35 cellular contexts compared by ENCODE assay signal in genomic region chr11:73888244-73888643, GRCh38.
"Had no signal": no experiment of that assay in that cellular context is flagged by ENCODE, and none has a peak within 500 bp of the region (broad histone marks: within the 10 kb centered on the region; RNA-seq: fewer than 3 reads in every experiment).

No MANE protein-coding gene starts in this region.

- H3K9me3 ChIP-seq: MG63 had no signal

- H3K4me3 ChIP-seq: MG63 had no signal

- DNase-seq: Karpas-422, Kasumi-1, KBM-7, KG1, MG63, MM.1S, MV-4-11, NCI-H1048, NCI-H1092, NCI-H1092 treated with DMSO at 0.1 percent for 48 hours, NCI-H1105, NCI-H1105 treated with DMSO at 0.1 percent for 48 hours, NCI-H1417 treated with DMSO at 0.1 percent for 48 hours, NCI-H1436, NCI-H1436 treated with DMSO at 0.1 percent for 48 hours, NCI-H146, NCI-H1694, NCI-H1694 treated with DMSO at 0.1 percent for 48 hours, NCI-H187, NCI-H187 treated with DMSO at 0.1 percent for 48 hours, NCI-H1930, NCI-H2029, NCI-H2029 treated with DMSO at 0.1 percent for 48 hours, NCI-H2081, NCI-H2081 treated with DMSO at 0.1 percent for 48 hours, NCI-H2107, NCI-H2171, NCI-H2171 treated with DMSO at 0.1 percent for 48 hours, NCI-H2227 treated with DMSO at 0.1 percent for 48 hours, NCI-H226, NCI-H345, NCI-H446, NCI-H446 treated with DMSO at 0.1 percent for 48 hours, NCI-H510A had no signal

- H3K27me3 ChIP-seq: MG63 had no signal

- H3K27ac ChIP-seq: KMS-11 had no signal
